ENCODE assay signal across 8 cellular contexts in the genomic region with DNA sequence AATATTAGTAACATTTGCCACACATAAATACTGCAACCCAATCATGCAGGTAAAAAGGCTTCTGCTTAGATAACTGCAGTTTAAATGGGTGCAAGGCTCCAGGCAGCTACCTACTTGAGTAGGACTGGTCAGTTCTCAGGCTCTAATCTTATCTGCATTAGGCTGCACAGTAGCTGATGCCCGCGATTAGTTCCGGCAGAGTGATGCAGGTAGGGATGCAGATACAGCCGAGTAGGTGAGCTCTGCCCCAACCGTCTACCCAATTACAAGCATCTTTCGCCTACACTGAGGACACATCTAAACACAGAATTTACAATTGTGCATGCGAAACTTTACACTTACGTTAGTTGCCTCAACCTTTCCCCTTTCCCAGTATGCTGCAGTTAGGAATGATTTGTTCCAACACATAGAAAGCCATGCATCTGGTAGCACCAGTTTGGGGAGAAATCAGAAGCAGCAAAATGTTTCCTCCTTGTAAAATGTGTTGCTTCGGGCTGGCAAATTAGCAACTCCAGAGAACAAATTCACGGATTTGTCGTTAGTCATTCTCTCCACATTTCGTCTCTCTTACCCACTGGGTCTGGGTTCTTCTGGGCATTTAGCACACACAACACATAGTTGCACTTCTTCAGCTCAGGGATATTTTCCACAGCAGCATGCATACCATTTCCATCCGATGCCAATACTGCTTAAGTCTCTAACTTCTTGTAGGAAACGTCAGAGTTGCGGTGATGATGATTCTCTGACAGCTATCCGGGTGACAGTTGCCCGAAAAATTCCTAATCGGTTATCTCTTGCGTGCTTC. TPM values are rescaled to one million over a fixed set of nuclear protein-coding genes. Genes with fewer than 3 reads are reported as not detected.
DNase-seq lines count a peak whose midpoint lies in the region; ATAC-seq and TF ChIP-seq lines count a peak whose summit lies in the region.

No MANE protein-coding gene starts in this region.

- ATAC-seq in activated CD4-positive, alpha-beta T cell treated with anti-CD3 and anti-CD28 coated beads for 36 hours, result no peak
- peak; percentile 5 for ATAC-seq in HG03432 (IDR thresholded peaks at IDR 0.05; ENCODE audit: unreplicated experiment)

- H3K9me3 Mint-ChIP-seq in activated CD4-positive, alpha-beta T cell treated with anti-CD3 and anti-CD28 coated beads for 36 hours (ENCODE audit: low read depth), result no peaks in the 10 kb centered on the region

- TF ChIP-seq POLR2A in breast epithelium (IDR thresholded peaks at IDR 0.05) (no peak), uterus (IDR thresholded peaks at IDR 0.05) (no peak)

- POLR2A ChIA-PET in activated CD4-positive, alpha-beta T cell treated with anti-CD3 and anti-CD28 coated beads for 36 hours (lab: Charles Lee), result no interaction called here

- H3K27me3 Mint-ChIP-seq in activated CD4-positive, alpha-beta T cell treated with anti-CD3 and anti-CD28 coated beads for 36 hours, result peaks cover 14% of the 10 kb centered on the region

- H3K4me1 Mint-ChIP-seq in activated CD4-positive, alpha-beta T cell treated with anti-CD3 and anti-CD28 coated beads for 36 hours, result peaks cover 6% of the 10 kb centered on the region

- CTCF ChIA-PET in activated CD4-positive, alpha-beta T cell treated with anti-CD3 and anti-CD28 coated beads for 36 hours (lab: Charles Lee), result interaction anchor here (1.6 kb wide), 1 partner anchor 8 kb away, joined by 7 read pairs; no protein-coding TSS in a partner anchor

- intact Hi-C loops in activated CD4-positive, alpha-beta T cell treated with anti-CD3 and anti-CD28 coated beads for 36 hours (cut with DNase I, micrococcal nuclease), result loop anchor here in 1 of 2 experiments (5.0 to 10.0 kb wide), 2 partner anchors 735 to 1572 kb away; no protein-coding TSS in a partner anchor
- intact Hi-C loops in breast epithelium (cut with DNase I; ENCODE audit: low total_unique reads) (loop anchor here (5.0 kb wide), 1 partner anchor 642 kb away; no protein-coding TSS in a partner anchor), uterus (cut with DNase I; ENCODE audit: low total_unique reads) (no loop called here)

- no peak overlapping the region for H3K4me3 Mint-ChIP-seq in activated CD4-positive, alpha-beta T cell treated with anti-CD3 and anti-CD28 coated beads for 36 hours

- H3K27ac ChIP-seq in breast epithelium (peak overlapping the region; percentile 17 to 26), uterus (peak overlapping the region; percentile 45 to 61)

- H3K27me3 ChIP-seq in breast epithelium (no peaks in the 10 kb centered on the region), uterus (no peaks in the 10 kb centered on the region)

- TF ChIP-seq CTCF in breast epithelium (IDR thresholded peaks at IDR 0.05), result no peak
- no peak for TF ChIP-seq CTCF in uterus (IDR thresholded peaks at IDR 0.05)

- no peaks in the 10 kb centered on the region for H3K36me3 Mint-ChIP-seq in activated CD4-positive, alpha-beta T cell treated with anti-CD3 and anti-CD28 coated beads for 36 hours (ENCODE audit: low read depth)

- H3K4me3 ChIP-seq in breast epithelium (peak overlapping the region; percentile 69 to 80 (median 79)), uterus (peak overlapping the region; percentile 63 to 64)

- DNase-seq in activated CD4-positive, alpha-beta T cell treated with anti-CD3 and anti-CD28 coated beads for 36 hours, result peak; percentile 11
- no peak for DNase-seq in activated CD4-positive, alpha-beta T cell treated with anti-CD3 and anti-CD28 coated beads, Interleukin-2, amount 50 U/mL, for 1 hour
- no peak for DNase-seq in breast epithelium (ENCODE audit: low spot score in 2 of 2)
- peak; percentile 4 for DNase-seq in kidney tubule cell (ENCODE audit: low spot score)
- DNase-seq in uterus, result no peak
- DNase-seq in OCI-M2 (lab: John Stamatoyannopoulos, UW; ENCODE audit: unreplicated experiment), result no peak
- DNase-seq in stimulated activated CD4-positive, alpha-beta T cell treated with anti-CD3 and anti-CD28 coated beads, Interleukin-4, amount 100 ng/mL, for 1 hour, result no peak

- H3K27ac Mint-ChIP-seq in activated CD4-positive, alpha-beta T cell treated with anti-CD3 and anti-CD28 coated beads for 36 hours, result no peak overlapping the region

- H3K9me3 ChIP-seq in breast epithelium (no peaks in the 10 kb centered on the region), uterus (no peaks in the 10 kb centered on the region)

- H3K36me3 ChIP-seq in breast epithelium (no peaks in the 10 kb centered on the region), uterus (no peaks in the 10 kb centered on the region)

- H3K4me1 ChIP-seq in breast epithelium (no peaks in the 10 kb centered on the region), uterus (no peaks in the 10 kb centered on the region)

RNA-seq across cellular contexts. Expression of gene PCDH9, which starts 0.5 kb away (rescaled TPM):
- total RNA-seq in activated CD4-positive, alpha-beta T cell treated with anti-CD3 and anti-CD28 coated beads for 36 hours, result under 1 TPM; 0.14 to 0.21 TPM
- 10 to 100 TPM in 1 of 3 donors, 1 to 10 TPM in 1, under 1 TPM in 1; 0.98 to 26.7 (median 3.7) TPM for total RNA-seq in breast epithelium
- total RNA-seq in uterus, result 10 to 100 TPM in 1 of 4 donors, 1 to 10 TPM in 2, under 1 TPM in 1; 0.51 to 45.7 (median 2.1) TPM

Comparison
In these comparisons a context has a peak if more than half of its experiments do, and no peak if none do; other contexts are left out.
1. DNase-seq: peak in activated CD4-positive, alpha-beta T cell treated with anti-CD3 and anti-CD28 coated beads for 36 hours (single experiment) and kidney tubule cell (single experiment); none in activated CD4-positive, alpha-beta T cell treated with anti-CD3 and anti-CD28 coated beads, Interleukin-2, amount 50 U/mL, for 1 hour (single experiment), breast epithelium (0 of 2), uterus (0 of 2), OCI-M2 (single experiment) and stimulated activated CD4-positive, alpha-beta T cell treated with anti-CD3 and anti-CD28 coated beads, Interleukin-4, amount 100 ng/mL, for 1 hour (single experiment).